Comparison of ENCODE assay signal across 10 cellular contexts in the genomic region with DNA sequence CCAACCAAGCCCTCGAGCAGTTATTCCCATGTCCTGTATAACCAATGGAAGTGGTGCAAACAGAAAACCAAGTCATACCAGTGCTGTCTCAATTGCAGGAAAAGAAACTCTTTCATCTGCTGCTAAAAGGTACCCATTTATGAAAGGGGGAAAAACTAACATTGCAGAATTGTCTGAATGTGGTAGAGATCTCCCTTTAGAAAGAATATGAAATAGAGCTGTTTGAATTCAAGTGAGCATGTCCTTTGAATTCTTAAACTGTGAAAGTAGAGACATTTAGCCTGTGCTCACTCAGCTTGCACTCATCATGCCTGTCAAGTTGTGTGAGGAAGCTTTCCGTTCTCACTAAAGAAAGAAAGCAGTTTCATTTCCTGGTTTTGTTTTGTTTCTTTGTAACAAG.
DNase-seq lines count a peak whose midpoint lies in the region; ATAC-seq lines count a peak whose summit lies in the region.
"Had no signal": no experiment of that assay in that cellular context is flagged by ENCODE, and none has a peak within 500 bp of the region (broad histone marks: within the 10 kb centered on the region; RNA-seq: fewer than 3 reads in every experiment).

No MANE protein-coding gene starts in this region.

- peak overlapping the region; percentile 47 for H3K4me2 ChIP-seq in Karpas-422 (ENCODE audit: low read depth, low read length, poor library complexity, severe bottlenecking)

- no peaks in the 10 kb centered on the region for H3K27me3 ChIP-seq in Karpas-422 (ENCODE audit: low read length)
- H3K27me3 ChIP-seq in naive thymus-derived CD4-positive, alpha-beta T cell (ENCODE audit: control insufficient read depth in 2 of 2, insufficient read depth in 2 of 2, low read length in 2 of 2) = no peaks in the 10 kb centered on the region

- H3K9me3 Mint-ChIP-seq in naive thymus-derived CD4-positive, alpha-beta T cell = peaks cover 0 to 12% (median 0%) of the 10 kb centered on the region in 11 donors

- H4K20me1 ChIP-seq in Karpas-422 (ENCODE audit: insufficient read depth, low read depth, low read length) = no peaks in the 10 kb centered on the region

- POLR2A ChIA-PET in naive thymus-derived CD4-positive, alpha-beta T cell (lab: Charles Lee) = interaction anchor here (1.5 to 2.0 kb wide), 2 partner anchors 11 to 14 kb away, joined by 5 read pairs; no protein-coding TSS in a partner anchor

- no peak overlapping the region for H3K4me3 ChIP-seq in Karpas-422 (ENCODE audit: low read length)
- no peak overlapping the region for H3K4me3 ChIP-seq in naive thymus-derived CD4-positive, alpha-beta T cell (ENCODE audit: low read length)

- no peak overlapping the region for H2AFZ ChIP-seq in Karpas-422 (ENCODE audit: low read length)

- peaks cover 27% of the 10 kb centered on the region for H3K4me1 ChIP-seq in Karpas-422 (ENCODE audit: low read length)
- H3K4me1 ChIP-seq in naive thymus-derived CD4-positive, alpha-beta T cell (ENCODE audit: control insufficient read depth in 2 of 2, insufficient read depth in 2 of 2, low read length in 2 of 2) = peaks cover 8 to 26% of the 10 kb centered on the region in 2 donors

- H3K36me3 Mint-ChIP-seq in naive thymus-derived CD4-positive, alpha-beta T cell = peaks cover 0 to 47% (median 29%) of the 10 kb centered on the region in 5 donors

- H3K27ac ChIP-seq in Karpas-422 (ENCODE audit: low read length) = peak overlapping the region; percentile 82
- H3K27ac ChIP-seq in naive thymus-derived CD4-positive, alpha-beta T cell (ENCODE audit: low read depth, low read length) = no peak overlapping the region
- H3K27ac ChIP-seq: 22Rv1 had no signal

- H3K36me3 ChIP-seq in Karpas-422 (ENCODE audit: insufficient read depth, low read length) = peaks cover 8% of the 10 kb centered on the region; the same call in 1 of the 2 replicates
- peaks cover 2 to 14% (median 7%) of the 10 kb centered on the region in 3 experiments for H3K36me3 ChIP-seq in naive thymus-derived CD4-positive, alpha-beta T cell (ENCODE audit: control insufficient read depth in 2 of 3, insufficient read depth in 3 of 3, low read length in 3 of 3)

- peak; percentile 82 for ATAC-seq in GM21723 (IDR thresholded peaks at IDR 0.05; ENCODE audit: unreplicated experiment)
- peak; percentile 54 for ATAC-seq in naive thymus-derived CD4-positive, alpha-beta T cell

- no peaks in the 10 kb centered on the region for H3K9me3 ChIP-seq in Karpas-422 (ENCODE audit: low read length)
- no peaks in the 10 kb centered on the region for H3K9me3 ChIP-seq in naive thymus-derived CD4-positive, alpha-beta T cell (ENCODE audit: control insufficient read depth in 2 of 3, low read length in 3 of 3)

- DNase-seq in NOMO-1 treated with DMSO at 0.1 percent for 48 hours (lab: John Stamatoyannopoulos, UW; ENCODE audit: unreplicated experiment) (peak; percentile 52), NOMO-1 treated with dmso at 0.1 percent for 144 hours (lab: John Stamatoyannopoulos, UW; ENCODE audit: unreplicated experiment) (no peak), Karpas-422 (peak; percentile 80), NCI-H1105 treated with DMSO at 0.1 percent for 48 hours (lab: John Stamatoyannopoulos, UW) (no peak), NCI-H2107 (lab: John Stamatoyannopoulos, UW) (no peak), KG1 (lab: John Stamatoyannopoulos, UW) (no peak)
- DNase-seq in naive thymus-derived CD4-positive, alpha-beta T cell = peak in 4 of 9 donors; percentile 7 to 14 (median 10)
- DNase-seq: NCI-H524 treated with DMSO at 0.1 percent for 48 hours had no signal

- H3K27ac Mint-ChIP-seq in naive thymus-derived CD4-positive, alpha-beta T cell = peak overlapping the region in 7 of 9 donors; percentile 31 to 84 (median 75)

- no peak overlapping the region for H3K9ac ChIP-seq in Karpas-422 (ENCODE audit: low read length)

- H3K9me2 ChIP-seq in Karpas-422 (replicated peaks; ENCODE audit: insufficient read depth, low read length) = no peaks in the 10 kb centered on the region

- H3K4me3 Mint-ChIP-seq in naive thymus-derived CD4-positive, alpha-beta T cell = peak overlapping the region in 7 of 10 donors; percentile 14 to 81 (median 68)

- peaks cover 53% of the 10 kb centered on the region for H3K79me2 ChIP-seq in Karpas-422 (ENCODE audit: low read length)

- CTCF ChIA-PET in naive thymus-derived CD4-positive, alpha-beta T cell (lab: Charles Lee) = no interaction called here

- intact Hi-C loops in naive thymus-derived CD4-positive, alpha-beta T cell (cut with micrococcal nuclease) = no loop called here

- peaks cover 37 to 63% (median 58%) of the 10 kb centered on the region in 7 donors for H3K4me1 Mint-ChIP-seq in naive thymus-derived CD4-positive, alpha-beta T cell

- H3K27me3 Mint-ChIP-seq in naive thymus-derived CD4-positive, alpha-beta T cell = no peaks in the 10 kb centered on the region

Comparison
In these comparisons a context has a peak if more than half of its experiments do, and no peak if none do; other contexts are left out.
1. DNase-seq: peak in NOMO-1 treated with DMSO at 0.1 percent for 48 hours (single experiment) and Karpas-422 (single experiment); none in NOMO-1 treated with dmso at 0.1 percent for 144 hours (single experiment), NCI-H1105 treated with DMSO at 0.1 percent for 48 hours (single experiment), NCI-H2107 (single experiment) and KG1 (single experiment).